ENCODE assay signal across 20 cellular contexts in genomic region chr14:52304248-52304904, GRCh38. TPM values are rescaled to one million over a fixed set of nuclear protein-coding genes. Genes with fewer than 3 reads are reported as not detected.
A peak's percentile ranks its signal among the peaks of the same experiment; 100 is the strongest.
DNase-seq lines count a peak whose midpoint lies in the region; ATAC-seq and TF ChIP-seq lines count a peak whose summit lies in the region.
"Had no signal": no experiment of that assay in that cellular context is flagged by ENCODE, and none has a peak within 500 bp of the region (broad histone marks: within the 10 kb centered on the region; RNA-seq: fewer than 3 reads in every experiment).

No MANE protein-coding gene starts in this region.

- peak; percentile 36 for DNase-seq in LHCN-M2 (ENCODE audit: low read depth)
- no peak for DNase-seq in central memory CD8-positive, alpha-beta T cell (ENCODE audit: low spot score in 2 of 2)
- DNase-seq in natural killer cell = no peak
- no peak for DNase-seq in T-helper 2 cell
- DNase-seq in heart right ventricle = no peak
- no peak for DNase-seq in upper lobe of right lung
- no peak for DNase-seq in SHP77 treated with DMSO at 0.1 percent for 48 hours (lab: John Stamatoyannopoulos, UW)
- DNase-seq: AML-193, DMS79 treated with DMSO at 0.1 percent for 48 hours, H9, Kasumi-1, MM.1S, NCI-H1092, NCI-H1436 treated with DMSO at 0.1 percent for 48 hours, NCI-H2029 treated with DMSO at 0.1 percent for 48 hours, NCI-H2171, NCI-H526 had no signal

- no peaks in the 10 kb centered on the region for H3K9me3 ChIP-seq in heart right ventricle
- H3K9me3 ChIP-seq in upper lobe of right lung = no peaks in the 10 kb centered on the region

- no peak overlapping the region for H3K4me3 Mint-ChIP-seq in central memory CD8-positive, alpha-beta T cell
- no peak overlapping the region for H3K4me3 Mint-ChIP-seq in natural killer cell
- H3K4me3 Mint-ChIP-seq: H9 had no signal

- H3K27me3 Mint-ChIP-seq in central memory CD8-positive, alpha-beta T cell = no peaks in the 10 kb centered on the region
- H3K27me3 Mint-ChIP-seq in natural killer cell (ENCODE audit: low read depth in 2 of 2) = no peaks in the 10 kb centered on the region

- TF ChIP-seq CTCF in natural killer cell (IDR thresholded peaks at IDR 0.05) (no peak), heart right ventricle (IDR thresholded peaks at IDR 0.05) (no peak), upper lobe of right lung (IDR thresholded peaks at IDR 0.05) (no peak)

- ATAC-seq in central memory CD8-positive, alpha-beta T cell (replicated peaks; ENCODE audit: extremely low read depth, poor library complexity, severe bottlenecking) = no peak
- ATAC-seq in natural killer cell (no peak), heart right ventricle (no peak), upper lobe of right lung (no peak)

- no peaks in the 10 kb centered on the region for H3K36me3 Mint-ChIP-seq in central memory CD8-positive, alpha-beta T cell (ENCODE audit: insufficient read depth)
- no peaks in the 10 kb centered on the region for H3K36me3 Mint-ChIP-seq in natural killer cell

- no peaks in the 10 kb centered on the region for H3K9me3 Mint-ChIP-seq in central memory CD8-positive, alpha-beta T cell
- H3K9me3 Mint-ChIP-seq in natural killer cell = no peaks in the 10 kb centered on the region
- H3K9me3 Mint-ChIP-seq: H9 had no signal

- H3K36me3 ChIP-seq in heart right ventricle (no peaks in the 10 kb centered on the region), upper lobe of right lung (no peaks in the 10 kb centered on the region)

- H3K4me3 ChIP-seq in heart right ventricle (no peak overlapping the region), upper lobe of right lung (no peak overlapping the region)

- 69 to 72% methylated on average over 4 of the region's 4 CpGs for WGBS in heart right ventricle, 2 donors

- H3K27ac Mint-ChIP-seq in central memory CD8-positive, alpha-beta T cell (ENCODE audit: low read depth) = peak overlapping the region; percentile 39
- H3K27ac Mint-ChIP-seq in natural killer cell = peak overlapping the region; percentile 19 to 71
- H3K27ac Mint-ChIP-seq: H9 had no signal

- intact Hi-C loops in natural killer cell (cut with micrococcal nuclease) (no loop called here), heart right ventricle (cut with DNase I) (loop anchor here in 3 of 10 donors (5.0 kb wide), 1 partner anchor 168 kb away; no protein-coding TSS in a partner anchor), upper lobe of right lung (cut with DNase I) (no loop called here)

- H3K4me1 ChIP-seq in heart right ventricle (peaks cover 0 to 25% (median 0%) of the 10 kb centered on the region in 9 donors), upper lobe of right lung (no peaks in the 10 kb centered on the region)

- H3K27ac ChIP-seq in heart right ventricle = no peak overlapping the region
- H3K27ac ChIP-seq in upper lobe of right lung = no peak overlapping the region

- H3K27me3 ChIP-seq in heart right ventricle (peaks cover 0 to 8% (median 4%) of the 10 kb centered on the region in 7 donors), upper lobe of right lung (no peaks in the 10 kb centered on the region)

- H3K4me1 Mint-ChIP-seq in central memory CD8-positive, alpha-beta T cell = peaks cover 59% of the 10 kb centered on the region
- H3K4me1 Mint-ChIP-seq in natural killer cell = peaks cover 70 to 73% of the 10 kb centered on the region in 2 donors

RNA-seq across cellular contexts. Expression of gene PTGER2, which starts 9.7 kb away (rescaled TPM):
- total RNA-seq in LHCN-M2 (2014; rRNA removed) (35.8 and 37.8 TPM in 2 replicates), natural killer cell (10 to 100 TPM; 55.3 to 67.9 (median 60.6) TPM), heart right ventricle (1 to 10 TPM in 3 of 10 donors, under 1 TPM in 7; 0.11 to 2.4 (median 0.33) TPM), upper lobe of right lung (5.3 TPM)
- polyA plus RNA-seq in LHCN-M2 (2012) = 4.3 TPM
- polyA plus RNA-seq in heart right ventricle = under 1 TPM; 0.22 to 0.65 TPM
- total RNA-seq: SK-MEL-5 had no signal

RNA-seq across cellular contexts. Expression of gene PTGDR, which starts 36.9 kb away (rescaled TPM):
- not detected in 2 replicates for total RNA-seq in LHCN-M2 (2014; rRNA removed)
- polyA plus RNA-seq in LHCN-M2 (2012) = not detected
- 100 to 1,000 TPM; 106 to 140 (median 112) TPM for total RNA-seq in natural killer cell
- total RNA-seq in heart right ventricle = 1 to 10 TPM in 2 of 10 donors, under 1 TPM in 8; 0.17 to 1.1 (median 0.47) TPM
- 1 to 10 TPM in 1 of 2 donors, under 1 TPM in 1; 0.33 to 1.9 TPM for polyA plus RNA-seq in heart right ventricle
- total RNA-seq in upper lobe of right lung = 1.6 TPM
- total RNA-seq: G401, H9, SK-MEL-5 had no signal
- polyA plus RNA-seq: CD14-positive monocyte had no signal

Comparison
In these comparisons a context has a peak if more than half of its experiments do, and no peak if none do; other contexts are left out.
1. RNA of gene PTGDR, which starts 36.9 kb away (total RNA-seq): 106 to 140 TPM in natural killer cell; 1.6 TPM in upper lobe of right lung (single experiment), 0.17 to 1.1 TPM in heart right ventricle and not detected in LHCN-M2; every median in the first group is over 10 times any median in the second.